In genomic region chr19:55877211-55877610, GRCh38 we compare ENCODE assay signal across 9 cellular contexts. TPM values are rescaled to one million over a fixed set of nuclear protein-coding genes. Genes with fewer than 3 reads are reported as not detected.
"Had no signal": no experiment of that assay in that cellular context is flagged by ENCODE, and none has a peak within 500 bp of the region (broad histone marks: within the 10 kb centered on the region; RNA-seq: fewer than 3 reads in every experiment).

No MANE protein-coding gene starts in this region.

- H3K4me1 ChIP-seq: HAP-1 had no signal

- DNase-seq: GM23248, GOT3, H7, HFFc6, IMR-90 had no signal

- H3K4me3 Mint-ChIP-seq: HFFc6 had no signal

- H3K27ac ChIP-seq: GM23248 had no signal

- H3K9me3 ChIP-seq: HAP-1 had no signal

- H3K4me3 ChIP-seq: GM23248, HAP-1, K562 had no signal

- H3K36me3 ChIP-seq: HAP-1 had no signal

- H3K27ac Mint-ChIP-seq: HFFc6 had no signal

RNA-seq across cellular contexts. Expression of gene NLRP4, which starts 40.9 kb away (rescaled TPM):
- total RNA-seq: GM23248, H7, HFFc6, HT-29, IMR-90 had no signal

RNA-seq across cellular contexts. Expression of gene NLRP11, which starts 45.4 kb away (rescaled TPM):
- total RNA-seq: GM23248, H7, IMR-90 had no signal

RNA-seq across cellular contexts. Expression of gene NLRP13, which starts 54.9 kb away (rescaled TPM):
- total RNA-seq: GM23248, H4, H7, HFFc6, HT-29, IMR-90, K562 had no signal
